8 cellular contexts compared by ENCODE assay signal in genomic region chr2:169928463-169928864, GRCh38.
DNase-seq lines count a peak whose midpoint lies in the region; ATAC-seq and TF ChIP-seq lines count a peak whose summit lies in the region.

No MANE protein-coding gene starts in this region.

- CTCF ChIA-PET in A673 (lab: Charles Lee): interaction anchor here (0.6 kb wide), 1 partner anchor 237 kb away, joined by 3 read pairs; no protein-coding TSS in a partner anchor

- H3K9me3 ChIP-seq in A673 (ENCODE audit: low read depth, low read length, poor library complexity, severe bottlenecking): no peaks in the 10 kb centered on the region

- ATAC-seq in HG02571 (IDR thresholded peaks at IDR 0.05; ENCODE audit: unreplicated experiment): no peak

- no peaks in the 10 kb centered on the region for H3K36me3 ChIP-seq in A673 (ENCODE audit: insufficient read depth, low read length, poor library complexity, severe bottlenecking)

- POLR2A ChIA-PET in A673 (lab: Charles Lee; ENCODE audit: low non-redundant PET): no interaction called here

- TF ChIP-seq CTCF in A673 (conservative IDR thresholded peaks at IDR 0.05; ENCODE audit: low read depth, low read length) (peak; percentile 81), GM12875 (IDR thresholded peaks at IDR 0.05; ENCODE audit: borderline replicate concordance, insufficient read depth, low read depth, low read length) (peak; percentile 37; the same call in 1 of the 2 replicates)

- H3K4me1 ChIP-seq in A673 (ENCODE audit: insufficient read depth, low read length, poor library complexity, severe bottlenecking): no peaks in the 10 kb centered on the region

- no TSS peak for BruUV-seq in A673 (replicated peaks; lab: Mats Ljungman, UMichigan)

- H3K27ac ChIP-seq in A673 (ENCODE audit: low read depth, low read length, poor library complexity, severe bottlenecking): no peak overlapping the region

- intact Hi-C loops in A673 (cut with micrococcal nuclease; ENCODE audit: unreplicated experiment): loop anchor here (2.0 to 5.0 kb wide), 3 partner anchors 104 to 476 kb away; partner anchors contain the start of gene METTL5

- no peaks in the 10 kb centered on the region for H3K27me3 ChIP-seq in A673 (replicated peaks; ENCODE audit: insufficient read depth, low read depth, low read length, poor library complexity)

- DNase-seq in A673 (ENCODE audit: low spot score): peak; percentile 57
- peak; percentile 11 for DNase-seq in NCI-H510A (lab: John Stamatoyannopoulos, UW)
- DNase-seq in central memory CD4-positive, alpha-beta T cell: peak; percentile 32
- peak; percentile 55 for DNase-seq in middle frontal gyrus (ENCODE audit: extremely low spot score, low spot score)
- no peak for DNase-seq in iPS-NIHi7 (ENCODE audit: extremely low spot score)
- no peak for DNase-seq in anterior cingulate cortex (lab: John Stamatoyannopoulos, UW)

- H3K4me3 ChIP-seq in A673 (ENCODE audit: low read depth, low read length, poor library complexity, severe bottlenecking) (no peak overlapping the region), GM12875 (ENCODE audit: low read depth, low read length) (no peak overlapping the region)

Comparison
In these comparisons a context has a peak if more than half of its experiments do, and no peak if none do; other contexts are left out.
1. DNase-seq: peak in A673 (single experiment), NCI-H510A (single experiment), central memory CD4-positive, alpha-beta T cell (single experiment) and middle frontal gyrus (single experiment); none in iPS-NIHi7 (single experiment) and anterior cingulate cortex (0 of 58).